In the genomic region with DNA sequence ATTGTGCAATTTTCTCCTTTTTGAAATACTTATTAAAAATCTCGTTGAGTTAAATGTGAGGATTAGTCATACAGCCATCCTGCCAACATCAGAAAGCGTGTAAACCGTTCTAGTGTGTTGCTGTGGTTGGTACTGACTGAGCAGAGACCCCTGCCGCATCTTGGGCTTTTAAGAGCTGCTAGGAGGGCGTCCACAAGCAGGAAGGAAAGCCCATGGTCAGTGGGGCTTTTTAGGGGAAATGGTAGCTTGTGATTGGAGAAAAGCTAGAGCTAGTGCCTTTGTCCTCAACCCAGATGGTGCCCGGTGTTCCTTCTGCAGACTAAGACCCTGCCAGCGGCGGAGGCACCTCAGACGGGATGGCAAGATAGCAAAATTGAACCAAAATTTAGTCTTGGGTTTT, we compare ENCODE assay signal across 9 cellular contexts. TPM values are rescaled to one million over a fixed set of nuclear protein-coding genes. Genes with fewer than 3 reads are reported as not detected.
DNase-seq lines count a peak whose midpoint lies in the region; ATAC-seq and TF ChIP-seq lines count a peak whose summit lies in the region.
"Had no signal": no experiment of that assay in that cellular context is flagged by ENCODE, and none has a peak within 500 bp of the region (broad histone marks: within the 10 kb centered on the region; RNA-seq: fewer than 3 reads in every experiment).

No MANE protein-coding gene starts in this region.

- in situ Hi-C loops in G401 (cut with HindIII; ENCODE audit: low sequenced_read_pairs): no loop called here

- no peaks in the 10 kb centered on the region for H3K9me3 Mint-ChIP-seq in activated T-helper 2 cell treated with anti-CD3 and anti-CD28 coated beads, Interferon-gamma antibody, Interleukin-2, Interleukin-4, amounts not matched to agents 10 μg/mL and 5 μg/mL and 100 μg/mL, durations not matched to agents 14 hours and 24 hours and 36 hours

- peak overlapping the region; percentile 94 for H3K4me3 Mint-ChIP-seq in activated T-helper 2 cell treated with anti-CD3 and anti-CD28 coated beads, Interferon-gamma antibody, Interleukin-2, Interleukin-4, amounts not matched to agents 10 μg/mL and 5 μg/mL and 100 μg/mL, durations not matched to agents 14 hours and 24 hours and 36 hours (ENCODE audit: low read depth)

- H3K27ac Mint-ChIP-seq in activated T-helper 2 cell treated with anti-CD3 and anti-CD28 coated beads, Interferon-gamma antibody, Interleukin-2, Interleukin-4, amounts not matched to agents 10 μg/mL and 5 μg/mL and 100 μg/mL, durations not matched to agents 14 hours and 24 hours and 36 hours: peak overlapping the region; percentile 84

- H3K36me3 Mint-ChIP-seq in activated T-helper 2 cell treated with anti-CD3 and anti-CD28 coated beads, Interferon-gamma antibody, Interleukin-2, Interleukin-4, amounts not matched to agents 10 μg/mL and 5 μg/mL and 100 μg/mL, durations not matched to agents 14 hours and 24 hours and 36 hours (ENCODE audit: low read depth): peaks cover 40% of the 10 kb centered on the region

- ATAC-seq in HG02981 (IDR thresholded peaks at IDR 0.05; ENCODE audit: unreplicated experiment): no peak

- H3K4me1 Mint-ChIP-seq in activated T-helper 2 cell treated with anti-CD3 and anti-CD28 coated beads, Interferon-gamma antibody, Interleukin-2, Interleukin-4, amounts not matched to agents 10 μg/mL and 5 μg/mL and 100 μg/mL, durations not matched to agents 14 hours and 24 hours and 36 hours (ENCODE audit: low read depth): peaks cover 45% of the 10 kb centered on the region

- DNase-seq in CMK (ENCODE audit: low read depth) (peak; percentile 14), LNCaP clone FGC (ENCODE audit: low read depth) (no peak), right atrium auricular region (ENCODE audit: low spot score) (no peak), skeletal muscle cell (ENCODE audit: low read depth) (no peak), HPDE6-E6E7 (ENCODE audit: extremely low spot score) (no peak), G401 (ENCODE audit: low spot score) (no peak)
- DNase-seq in activated T-helper 2 cell treated with anti-CD3 and anti-CD28 coated beads, Interferon-gamma antibody, Interleukin-2, Interleukin-4, amounts not matched to agents 10 μg/mL and 5 μg/mL and 100 μg/mL, durations not matched to agents 14 hours and 24 hours and 36 hours (ENCODE audit: low spot score): peak; percentile 17

- peak overlapping the region; percentile 97 to 98 for H3K27ac ChIP-seq in right atrium auricular region

- intact Hi-C loops in activated T-helper 2 cell treated with anti-CD3 and anti-CD28 coated beads, Interferon-gamma antibody, Interleukin-2, Interleukin-4, amounts not matched to agents 10 μg/mL and 5 μg/mL and 100 μg/mL, durations not matched to agents 14 hours and 24 hours and 36 hours (cut with micrococcal nuclease): loop anchor here (2.0 kb wide), 1 partner anchor 31 kb away; no protein-coding TSS in a partner anchor

- H3K27me3 ChIP-seq in right atrium auricular region: no peaks in the 10 kb centered on the region

- H3K4me3 ChIP-seq in LNCaP clone FGC (ENCODE audit: low read depth, low read length) (peak overlapping the region; percentile 97), right atrium auricular region (peak overlapping the region; percentile 95 to 99), skeletal muscle cell (ENCODE audit: low read depth, low read length) (peak overlapping the region; percentile 97)

- H3K4me1 ChIP-seq in right atrium auricular region: peaks cover 0 to 38% of the 10 kb centered on the region in 2 donors

- H3K27me3 Mint-ChIP-seq in activated T-helper 2 cell treated with anti-CD3 and anti-CD28 coated beads, Interferon-gamma antibody, Interleukin-2, Interleukin-4, amounts not matched to agents 10 μg/mL and 5 μg/mL and 100 μg/mL, durations not matched to agents 14 hours and 24 hours and 36 hours (ENCODE audit: low read depth): no peaks in the 10 kb centered on the region

- H3K36me3 ChIP-seq in right atrium auricular region: peaks cover 9% of the 10 kb centered on the region

- no peaks in the 10 kb centered on the region for H3K9me3 ChIP-seq in right atrium auricular region

- TF ChIP-seq CTCF in LNCaP clone FGC (IDR thresholded peaks at IDR 0.05; ENCODE audit: control insufficient read depth, extremely low read depth, insufficient read depth) (no peak), right atrium auricular region (IDR thresholded peaks at IDR 0.05) (no peak)

RNA-seq across cellular contexts. Expression of a gene that starts 1.4 kb away (rescaled TPM):
- 154 and 157 TPM in 2 replicates for total RNA-seq in activated T-helper 2 cell treated with anti-CD3 and anti-CD28 coated beads, Interferon-gamma antibody, Interleukin-2, Interleukin-4, amounts not matched to agents 10 μg/mL and 5 μg/mL and 100 μg/mL, durations not matched to agents 14 hours and 24 hours and 36 hours
- 100 to 1,000 TPM; 242 to 366 TPM for total RNA-seq in right atrium auricular region
- 210 and 223 TPM in 2 replicates for total RNA-seq in G401 (2014; rRNA removed; shearing (Covaris generic))

RNA-seq across cellular contexts. Expression of a gene that starts 1.5 kb away (rescaled TPM):
- 6.5 and 7.3 TPM in 2 replicates for total RNA-seq in activated T-helper 2 cell treated with anti-CD3 and anti-CD28 coated beads, Interferon-gamma antibody, Interleukin-2, Interleukin-4, amounts not matched to agents 10 μg/mL and 5 μg/mL and 100 μg/mL, durations not matched to agents 14 hours and 24 hours and 36 hours
- 1 to 10 TPM; 5.6 to 7.1 TPM for total RNA-seq in right atrium auricular region
- total RNA-seq in G401 (2014; rRNA removed; shearing (Covaris generic)): 3.5 and 5.8 TPM in 2 replicates

RNA-seq across cellular contexts. Expression of a gene that starts 28.2 kb away (rescaled TPM):
- not detected in 2 replicates for total RNA-seq in activated T-helper 2 cell treated with anti-CD3 and anti-CD28 coated beads, Interferon-gamma antibody, Interleukin-2, Interleukin-4, amounts not matched to agents 10 μg/mL and 5 μg/mL and 100 μg/mL, durations not matched to agents 14 hours and 24 hours and 36 hours
- 10 to 100 TPM in 1 of 2 donors, 1 to 10 TPM in 1; 7.7 to 51.0 TPM for total RNA-seq in right atrium auricular region
- not detected in 2 replicates for total RNA-seq in G401 (2014; rRNA removed; shearing (Covaris generic))
- total RNA-seq: NCI-H460 had no signal

RNA-seq across cellular contexts. Expression of a gene that starts 52.0 kb away (rescaled TPM):
- total RNA-seq in activated T-helper 2 cell treated with anti-CD3 and anti-CD28 coated beads, Interferon-gamma antibody, Interleukin-2, Interleukin-4, amounts not matched to agents 10 μg/mL and 5 μg/mL and 100 μg/mL, durations not matched to agents 14 hours and 24 hours and 36 hours: 109 TPM in 2 replicates
- total RNA-seq in right atrium auricular region: 10 to 100 TPM; 38.1 to 46.1 TPM
- 122 and 132 TPM in 2 replicates for total RNA-seq in G401 (2014; rRNA removed; shearing (Covaris generic))

Comparison
In these comparisons a context has a peak if more than half of its experiments do, and no peak if none do; other contexts are left out.
1. DNase-seq: peak in CMK (single experiment) and activated T-helper 2 cell treated with anti-CD3 and anti-CD28 coated beads, Interferon-gamma antibody, Interleukin-2, Interleukin-4, amounts not matched to agents 10 μg/mL and 5 μg/mL and 100 μg/mL, durations not matched to agents 14 hours and 24 hours and 36 hours (single experiment); none in LNCaP clone FGC (single experiment), right atrium auricular region (single experiment), skeletal muscle cell (single experiment), HPDE6-E6E7 (single experiment) and G401 (single experiment).
2. Peak in every context shown above with its lines, with median percentiles within 50 percentile points of each other: H3K4me3 ChIP-seq.